8 cellular contexts compared by ENCODE assay signal in genomic region chr10:122113161-122113944, GRCh38.
DNase-seq lines count a peak whose midpoint lies in the region; ATAC-seq and TF ChIP-seq lines count a peak whose summit lies in the region.

No MANE protein-coding gene starts in this region.

- H3K4me3 Mint-ChIP-seq in osteocyte (ENCODE audit: unreplicated experiment): peak overlapping the region; percentile 83

- DNase-seq in GM03348 (ENCODE audit: low spot score) (peak; percentile 89), UCSD-AML1 (lab: John Stamatoyannopoulos, UW; ENCODE audit: unreplicated experiment) (peak; percentile 36), foreskin melanocyte (peak; percentile 51), osteocyte (ENCODE audit: extremely low spot score, unreplicated experiment) (peak; percentile 90)
- DNase-seq in activated naive CD4-positive, alpha-beta T cell treated with anti-CD3 and anti-CD28 coated beads, Interleukin-2, amount 50 U/mL, for 16 hours: no peak
- no peak for DNase-seq in activated CD4-positive, alpha-beta T cell treated with anti-CD3 and anti-CD28 coated beads for 4 hours

- H3K36me3 Mint-ChIP-seq in osteocyte (ENCODE audit: unreplicated experiment): no peaks in the 10 kb centered on the region

- peak; percentile 57 for TF ChIP-seq CTCF in osteocyte (IDR thresholded peaks at IDR 0.05)

- peaks cover 55% of the 10 kb centered on the region for H3K4me1 Mint-ChIP-seq in osteocyte (ENCODE audit: unreplicated experiment)

- H3K27me3 Mint-ChIP-seq in osteocyte (ENCODE audit: unreplicated experiment): no peaks in the 10 kb centered on the region

- ATAC-seq in HG03520 (IDR thresholded peaks at IDR 0.05; ENCODE audit: unreplicated experiment) (peak; percentile 46), HG03439 (IDR thresholded peaks at IDR 0.05; ENCODE audit: unreplicated experiment) (no peak)

- no peaks in the 10 kb centered on the region for H3K9me3 Mint-ChIP-seq in osteocyte (ENCODE audit: unreplicated experiment)

- H3K27ac Mint-ChIP-seq in osteocyte (ENCODE audit: unreplicated experiment): peak overlapping the region; percentile 95

Comparison
In these comparisons a context has a peak if more than half of its experiments do, and no peak if none do; other contexts are left out.
1. DNase-seq: peak in GM03348 (single experiment), UCSD-AML1 (single experiment), foreskin melanocyte (single experiment) and osteocyte (single experiment); none in activated naive CD4-positive, alpha-beta T cell treated with anti-CD3 and anti-CD28 coated beads, Interleukin-2, amount 50 U/mL, for 16 hours (single experiment) and activated CD4-positive, alpha-beta T cell treated with anti-CD3 and anti-CD28 coated beads for 4 hours (0 of 2).